Comparison of ENCODE assay signal across 8 cellular contexts in genomic region chr2:111883661-111884591, GRCh38. TPM values are rescaled to one million over a fixed set of nuclear protein-coding genes. Genes with fewer than 3 reads are reported as not detected.
DNase-seq lines count a peak whose midpoint lies in the region; ATAC-seq lines count a peak whose summit lies in the region.

ANAPC1 (minus strand) TSS chr2:111884193; CDS start chr2:111880825, 3,368 bp downstream.

- peaks cover 24% of the 10 kb centered on the region for H3K4me1 Mint-ChIP-seq in activated CD4-positive, alpha-beta T cell treated with anti-CD3 and anti-CD28 coated beads for 36 hours

- H3K9me3 Mint-ChIP-seq in activated CD4-positive, alpha-beta T cell treated with anti-CD3 and anti-CD28 coated beads for 36 hours (ENCODE audit: low read depth), result no peaks in the 10 kb centered on the region

- intact Hi-C loops in activated CD4-positive, alpha-beta T cell treated with anti-CD3 and anti-CD28 coated beads for 36 hours (cut with DNase I, micrococcal nuclease), result loop anchor here (1.0 to 10.0 kb wide), 13 partner anchors 165 to 761 kb away; partner anchors contain the start of genes ZC3H6 (in 2 of the 2), CHCHD5 (in 1 of the 2), POLR1B (in 1 of the 2) and RGPD8 (in 1 of the 2)
- intact Hi-C loops in left colon (cut with DNase I, micrococcal nuclease), result loop anchor here in 1 of 2 donors (10.0 kb wide), 1 partner anchor 391 kb away; the partner anchor contains the start of gene ZC3H6

- H3K4me3 Mint-ChIP-seq in activated CD4-positive, alpha-beta T cell treated with anti-CD3 and anti-CD28 coated beads for 36 hours, result peak within 1 kb of the TSS; percentile 85

- ATAC-seq in GM19035 (IDR thresholded peaks at IDR 0.05; ENCODE audit: unreplicated experiment), result peak; percentile 88
- ATAC-seq in HG03280 (IDR thresholded peaks at IDR 0.05; ENCODE audit: unreplicated experiment), result peak; percentile 84
- ATAC-seq in activated CD4-positive, alpha-beta T cell treated with anti-CD3 and anti-CD28 coated beads for 36 hours, result peak; percentile 95
- ATAC-seq in left colon, result peak; percentile 92

- H3K36me3 Mint-ChIP-seq in activated CD4-positive, alpha-beta T cell treated with anti-CD3 and anti-CD28 coated beads for 36 hours (ENCODE audit: low read depth), result peaks cover 19% of the 10 kb centered on the region

- DNase-seq in Ammon's horn (ENCODE audit: low spot score) (peak; percentile 92), NCI-H460 (ENCODE audit: extremely low read depth, low read depth) (peak; percentile 81), left colon (peak; percentile 80 to 89)
- peak; percentile 92 for DNase-seq in activated CD4-positive, alpha-beta T cell treated with anti-CD3 and anti-CD28 coated beads for 36 hours
- peak; percentile 79 to 84 for DNase-seq in stimulated activated CD4-positive, alpha-beta T cell treated with anti-CD3 and anti-CD28 coated beads, Interleukin-1b, Interleukin-23, amount 100 ng/mL, for 4 hours (ENCODE audit: low read depth in 2 of 2)

- H3K27ac Mint-ChIP-seq in activated CD4-positive, alpha-beta T cell treated with anti-CD3 and anti-CD28 coated beads for 36 hours, result peak within 1 kb of the TSS; percentile 93

- POLR2A ChIA-PET in activated CD4-positive, alpha-beta T cell treated with anti-CD3 and anti-CD28 coated beads for 36 hours (lab: Charles Lee), result interaction anchor here (0.6 to 1.1 kb wide), 5 partner anchors 11 to 563 kb away, joined by 3 to 5 read pairs (median 3); partner anchors contain the start of gene ZC3H8

- CTCF ChIA-PET in activated CD4-positive, alpha-beta T cell treated with anti-CD3 and anti-CD28 coated beads for 36 hours (lab: Charles Lee), result interaction anchor here (0.6 to 1.2 kb wide), 5 partner anchors 8 to 171 kb away, joined by 3 to 5 read pairs (median 3); partner anchors contain the start of gene TMEM87B

- peak within 1 kb of the TSS; percentile 54 for H3K27ac ChIP-seq in cingulate gyrus (ENCODE audit: low read depth, low read length)

- H3K27me3 Mint-ChIP-seq in activated CD4-positive, alpha-beta T cell treated with anti-CD3 and anti-CD28 coated beads for 36 hours, result no peaks in the 10 kb centered on the region

RNA-seq across cellular contexts. Expression of gene ANAPC1, which starts in this region (rescaled TPM):
- total RNA-seq in NCI-H460 (2014; rRNA removed; shearing (Covaris generic)), result 97.2 and 105 TPM in 2 replicates
- 53.5 and 61.5 TPM in 2 replicates for polyA plus RNA-seq in NCI-H460 (2014; cell fraction: nucleus; rRNA removed)
- total RNA-seq in activated CD4-positive, alpha-beta T cell treated with anti-CD3 and anti-CD28 coated beads for 36 hours, result 100 to 1,000 TPM in 1 of 2 experiments, 10 to 100 TPM in 1; 85.1 to 113 TPM
- 10 to 100 TPM; 29.2 to 39.0 TPM for total RNA-seq in left colon

Comparison
In these comparisons a context has a peak if more than half of its experiments do, and no peak if none do; other contexts are left out.
1. Peak in every context shown above with its lines: DNase-seq, ATAC-seq and H3K27ac ChIP-seq.